Comparison of ENCODE assay signal across 1 cellular context in genomic region chr11:67376873-67377808, GRCh38.
TF ChIP-seq lines count a peak whose summit lies in the region.

No MANE protein-coding gene starts in this region.

TF ChIP-seq in GM23338, 12 proteins besides CTCF, POLR2A, EP300 and RAD21 (continued from another document):
- no peak for TF ChIP-seq REST (IDR thresholded peaks at IDR 0.05; ENCODE audit: unreplicated experiment)
- no peak for TF ChIP-seq EZH2 (IDR thresholded peaks at IDR 0.05; ENCODE audit: low read depth, unreplicated experiment)
- TF ChIP-seq ZNF462 (CRISPR knock-in tag; IDR thresholded peaks at IDR 0.05), result no peak
- TF ChIP-seq ZNF331 (CRISPR knock-in tag; IDR thresholded peaks at IDR 0.05; ENCODE audit: low read depth), result no peak
